ENCODE assay signal across 25 cellular contexts in genomic region chr10:42872865-42873435, GRCh38.
"Had no signal": no experiment of that assay in that cellular context is flagged by ENCODE, and none has a peak within 500 bp of the region (broad histone marks: within the 10 kb centered on the region; RNA-seq: fewer than 3 reads in every experiment).

No MANE protein-coding gene starts in this region.

- H3K36me3 ChIP-seq: spleen, suprapubic skin, tibial artery, WERI-Rb-1 had no signal

- H3K36me3 Mint-ChIP-seq: naive thymus-derived CD4-positive, alpha-beta T cell had no signal

- ATAC-seq: activated CD4-positive, CD25-positive, alpha-beta regulatory T cell treated with anti-CD3 and anti-CD28 coated beads, Interleukin-2, amount 50 U/mL, for 24 hours; left colon; naive thymus-derived CD4-positive, alpha-beta T cell had no signal

- H3K9me3 ChIP-seq: spleen, suprapubic skin, tibial artery had no signal

- H3K27ac Mint-ChIP-seq: activated T-cell treated with anti-CD3 and anti-CD28 coated beads, Interleukin-2, amount 50 U/mL, for 24 hours; naive thymus-derived CD4-positive, alpha-beta T cell had no signal

- H3K9ac ChIP-seq: parathyroid adenoma had no signal

- DNase-seq: activated CD4-positive, alpha-beta T cell treated with anti-CD3 and anti-CD28 coated beads for 48 hours; activated CD4-positive, alpha-beta T cell treated with anti-CD3 and anti-CD28 coated beads, Interleukin-2, amount 50 U/mL, for 48 hours; activated CD8-positive, alpha-beta memory T cell treated with anti-CD3 and anti-CD28 coated beads, Interleukin-2, amount 50 U/mL, for 4 hours; activated gamma-delta T cell; activated naive CD4-positive, alpha-beta T cell treated with anti-CD3 and anti-CD28 coated beads, Interleukin-2, amount 50 U/mL, for 16 hours; activated T-cell treated with anti-CD3 and anti-CD28 coated beads, Interleukin-2, amount 50 U/mL, for 24 hours; amniotic stem cell; dermis blood vessel endothelial cell; effector CD4-positive, alpha-beta T cell; left colon; midbrain; naive thymus-derived CD4-positive, alpha-beta T cell; occipital lobe; right cardiac atrium; spleen; stimulated activated naive CD4-positive, alpha-beta T cell; T-helper 1 cell; tibial artery; WERI-Rb-1 had no signal

- H3K27ac ChIP-seq: epithelial cell of prostate, parathyroid adenoma, spleen, suprapubic skin, tibial artery, WERI-Rb-1 had no signal

- H3K9me3 Mint-ChIP-seq: activated T-cell treated with anti-CD3 and anti-CD28 coated beads, Interleukin-2, amount 50 U/mL, for 24 hours; central memory CD8-positive, alpha-beta T cell; neural crest cell had no signal

- H3K4me3 ChIP-seq: spleen, suprapubic skin, tibial artery had no signal

- H3K4me1 ChIP-seq: parathyroid adenoma, suprapubic skin, tibial artery had no signal

- H2AFZ ChIP-seq: parathyroid adenoma had no signal

- H3K4me1 Mint-ChIP-seq: central memory CD8-positive, alpha-beta T cell; naive thymus-derived CD4-positive, alpha-beta T cell had no signal

- H3K27me3 ChIP-seq: suprapubic skin had no signal

- H3K4me3 Mint-ChIP-seq: activated T-cell treated with anti-CD3 and anti-CD28 coated beads, Interleukin-2, amount 50 U/mL, for 24 hours; central memory CD8-positive, alpha-beta T cell; naive thymus-derived CD4-positive, alpha-beta T cell; neural crest cell had no signal
